ENCODE assay signal across 1 cellular context in the genomic region with DNA sequence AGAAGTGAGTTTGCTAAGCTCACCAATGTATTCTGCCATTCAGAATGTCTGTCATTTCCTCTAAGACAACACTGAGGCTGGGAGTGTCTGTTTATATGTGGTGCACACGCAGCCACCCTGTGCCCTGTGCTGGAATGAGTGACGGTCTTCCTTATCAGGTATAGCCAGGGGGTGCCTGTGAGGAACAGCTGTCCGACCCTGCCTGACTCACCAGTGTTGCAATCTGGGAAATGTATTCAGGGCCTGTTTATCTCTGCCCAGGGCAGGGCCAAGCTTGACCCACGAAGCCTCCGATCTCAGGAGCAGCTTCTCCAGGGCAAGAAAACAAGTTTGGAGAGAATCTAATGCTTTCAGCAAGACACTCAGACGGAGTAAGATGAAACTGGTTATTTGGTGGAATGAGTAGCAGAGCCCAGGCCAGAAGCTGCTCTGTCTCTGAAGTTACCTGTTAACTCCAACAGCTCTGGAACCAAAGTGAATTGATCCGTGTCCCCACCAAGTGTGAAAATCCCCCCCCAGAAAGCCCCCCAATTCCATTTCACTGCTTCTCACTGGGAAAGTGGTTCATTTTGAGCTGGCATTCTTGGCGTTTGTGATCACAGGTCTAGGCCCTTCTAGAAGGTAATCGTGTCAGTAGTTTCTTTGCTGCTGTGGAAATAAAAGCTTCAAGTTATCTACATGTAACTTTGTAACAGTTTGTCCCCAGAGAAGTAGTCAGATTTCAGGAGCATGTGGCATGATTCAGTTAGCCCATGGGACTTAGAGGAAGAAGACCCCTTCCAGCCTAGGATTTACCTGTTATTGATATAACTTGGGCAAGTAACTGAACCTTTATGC.
A peak's percentile ranks its signal among the peaks of the same experiment; 100 is the strongest.
TF ChIP-seq lines count a peak whose summit lies in the region.

No MANE protein-coding gene starts in this region.

TF ChIP-seq in K562, 482 proteins besides CTCF, POLR2A, EP300 and RAD21 (continued from another document and continues in another):
- no peak for TF ChIP-seq ZNF551 (CRISPR knock-in tag; IDR thresholded peaks at IDR 0.05)
- TF ChIP-seq PHF20 (IDR thresholded peaks at IDR 0.05; ENCODE audit: partially characterized antibody), result peak; percentile 55
- TF ChIP-seq MEIS2 (IDR thresholded peaks at IDR 0.05; ENCODE audit: partially characterized antibody), result peak; percentile 98
- TF ChIP-seq, protein P1, sequence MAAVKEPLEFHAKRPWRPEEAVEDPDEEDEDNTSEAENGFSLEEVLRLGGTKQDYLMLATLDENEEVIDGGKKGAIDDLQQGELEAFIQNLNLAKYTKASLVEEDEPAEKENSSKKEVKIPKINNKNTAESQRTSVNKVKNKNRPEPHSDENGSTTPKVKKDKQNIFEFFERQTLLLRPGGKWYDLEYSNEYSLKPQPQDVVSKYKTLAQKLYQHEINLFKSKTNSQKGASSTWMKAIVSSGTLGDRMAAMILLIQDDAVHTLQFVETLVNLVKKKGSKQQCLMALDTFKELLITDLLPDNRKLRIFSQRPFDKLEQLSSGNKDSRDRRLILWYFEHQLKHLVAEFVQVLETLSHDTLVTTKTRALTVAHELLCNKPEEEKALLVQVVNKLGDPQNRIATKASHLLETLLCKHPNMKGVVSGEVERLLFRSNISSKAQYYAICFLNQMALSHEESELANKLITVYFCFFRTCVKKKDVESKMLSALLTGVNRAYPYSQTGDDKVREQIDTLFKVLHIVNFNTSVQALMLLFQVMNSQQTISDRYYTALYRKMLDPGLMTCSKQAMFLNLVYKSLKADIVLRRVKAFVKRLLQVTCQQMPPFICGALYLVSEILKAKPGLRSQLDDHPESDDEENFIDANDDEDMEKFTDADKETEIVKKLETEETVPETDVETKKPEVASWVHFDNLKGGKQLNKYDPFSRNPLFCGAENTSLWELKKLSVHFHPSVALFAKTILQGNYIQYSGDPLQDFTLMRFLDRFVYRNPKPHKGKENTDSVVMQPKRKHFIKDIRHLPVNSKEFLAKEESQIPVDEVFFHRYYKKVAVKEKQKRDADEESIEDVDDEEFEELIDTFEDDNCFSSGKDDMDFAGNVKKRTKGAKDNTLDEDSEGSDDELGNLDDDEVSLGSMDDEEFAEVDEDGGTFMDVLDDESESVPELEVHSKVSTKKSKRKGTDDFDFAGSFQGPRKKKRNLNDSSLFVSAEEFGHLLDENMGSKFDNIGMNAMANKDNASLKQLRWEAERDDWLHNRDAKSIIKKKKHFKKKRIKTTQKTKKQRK (IDR thresholded peaks at IDR 0.05; ENCODE audit: borderline replicate concordance, low read depth, low read length), result peak; percentile 54; the same call in 1 of the 2 replicates
- peak; percentile 5; the same call in 1 of the 2 replicates for TF ChIP-seq ZNF263 (CRISPR knock-in tag; IDR thresholded peaks at IDR 0.05; ENCODE audit: borderline replicate concordance)
- peak; percentile 82; the same call in 1 of the 2 replicates for TF ChIP-seq E2F1 (CRISPR knock-in tag; IDR thresholded peaks at IDR 0.05)
- TF ChIP-seq COPS2 (conservative IDR thresholded peaks at IDR 0.05), result no peak
- no peak for TF ChIP-seq TCF7L2 (IDR thresholded peaks at IDR 0.05; ENCODE audit: low read depth, low read length)
- TF ChIP-seq, protein P2, sequence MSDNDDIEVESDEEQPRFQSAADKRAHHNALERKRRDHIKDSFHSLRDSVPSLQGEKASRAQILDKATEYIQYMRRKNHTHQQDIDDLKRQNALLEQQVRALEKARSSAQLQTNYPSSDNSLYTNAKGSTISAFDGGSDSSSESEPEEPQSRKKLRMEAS (CRISPR knock-in tag; IDR thresholded peaks at IDR 0.05), result peak; percentile 94
- peak; percentile 62; the same call in 1 of the 2 replicates for TF ChIP-seq ZNF444 (CRISPR knock-in tag; IDR thresholded peaks at IDR 0.05)
- TF ChIP-seq NR4A1 (CRISPR knock-in tag; IDR thresholded peaks at IDR 0.05), result peak; percentile 84; the same call in 1 of the 2 replicates
- TF ChIP-seq NR4A1 (tag; IDR thresholded peaks at IDR 0.05), result peak; percentile 96
- TF ChIP-seq ZNF23 (CRISPR knock-in tag; IDR thresholded peaks at IDR 0.05), result 0 out of 2 replicates have a peak, but pooled peaks have one; percentile 35
- peak; percentile 85 for TF ChIP-seq BRD9 (IDR thresholded peaks at IDR 0.05; ENCODE audit: low read depth, partially characterized antibody)
- TF ChIP-seq ZNF408 (CRISPR knock-in tag; IDR thresholded peaks at IDR 0.05; ENCODE audit: low read depth), result no peak
- peak; percentile 99 for TF ChIP-seq FOXM1 (IDR thresholded peaks at IDR 0.05; ENCODE audit: low read depth)
- TF ChIP-seq FOXM1 (CRISPR knock-in tag; IDR thresholded peaks at IDR 0.05; ENCODE audit: low read depth), result peak; percentile 91
- no peak for TF ChIP-seq ELK1 (CRISPR knock-in tag; IDR thresholded peaks at IDR 0.05)
- no peak for TF ChIP-seq ZNF695 (CRISPR knock-in tag; IDR thresholded peaks at IDR 0.05)
- TF ChIP-seq MYNN (IDR thresholded peaks at IDR 0.05), result peak; percentile 99
- TF ChIP-seq MYNN (CRISPR knock-in tag; IDR thresholded peaks at IDR 0.05), result no peak
- TF ChIP-seq, protein P3, sequence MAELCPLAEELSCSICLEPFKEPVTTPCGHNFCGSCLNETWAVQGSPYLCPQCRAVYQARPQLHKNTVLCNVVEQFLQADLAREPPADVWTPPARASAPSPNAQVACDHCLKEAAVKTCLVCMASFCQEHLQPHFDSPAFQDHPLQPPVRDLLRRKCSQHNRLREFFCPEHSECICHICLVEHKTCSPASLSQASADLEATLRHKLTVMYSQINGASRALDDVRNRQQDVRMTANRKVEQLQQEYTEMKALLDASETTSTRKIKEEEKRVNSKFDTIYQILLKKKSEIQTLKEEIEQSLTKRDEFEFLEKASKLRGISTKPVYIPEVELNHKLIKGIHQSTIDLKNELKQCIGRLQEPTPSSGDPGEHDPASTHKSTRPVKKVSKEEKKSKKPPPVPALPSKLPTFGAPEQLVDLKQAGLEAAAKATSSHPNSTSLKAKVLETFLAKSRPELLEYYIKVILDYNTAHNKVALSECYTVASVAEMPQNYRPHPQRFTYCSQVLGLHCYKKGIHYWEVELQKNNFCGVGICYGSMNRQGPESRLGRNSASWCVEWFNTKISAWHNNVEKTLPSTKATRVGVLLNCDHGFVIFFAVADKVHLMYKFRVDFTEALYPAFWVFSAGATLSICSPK (IDR thresholded peaks at IDR 0.05; ENCODE audit: borderline replicate concordance), result no peak
- TF ChIP-seq SREBF2 (CRISPR knock-in tag; IDR thresholded peaks at IDR 0.05), result no peak
- TF ChIP-seq ILF3 (IDR thresholded peaks at IDR 0.05; ENCODE audit: borderline replicate concordance), result peak; percentile 97; the same call in 1 of the 2 replicates
- TF ChIP-seq ILK (tag; IDR thresholded peaks at IDR 0.05; ENCODE audit: borderline replicate concordance, low read depth), result no peak
- no peak for TF ChIP-seq XRCC3 (IDR thresholded peaks at IDR 0.05)
- no peak for TF ChIP-seq HMG20B (CRISPR knock-in tag; IDR thresholded peaks at IDR 0.05)
- TF ChIP-seq HES1 (IDR thresholded peaks at IDR 0.05; ENCODE audit: low read depth), result peak; percentile 97
- TF ChIP-seq, protein P4, sequence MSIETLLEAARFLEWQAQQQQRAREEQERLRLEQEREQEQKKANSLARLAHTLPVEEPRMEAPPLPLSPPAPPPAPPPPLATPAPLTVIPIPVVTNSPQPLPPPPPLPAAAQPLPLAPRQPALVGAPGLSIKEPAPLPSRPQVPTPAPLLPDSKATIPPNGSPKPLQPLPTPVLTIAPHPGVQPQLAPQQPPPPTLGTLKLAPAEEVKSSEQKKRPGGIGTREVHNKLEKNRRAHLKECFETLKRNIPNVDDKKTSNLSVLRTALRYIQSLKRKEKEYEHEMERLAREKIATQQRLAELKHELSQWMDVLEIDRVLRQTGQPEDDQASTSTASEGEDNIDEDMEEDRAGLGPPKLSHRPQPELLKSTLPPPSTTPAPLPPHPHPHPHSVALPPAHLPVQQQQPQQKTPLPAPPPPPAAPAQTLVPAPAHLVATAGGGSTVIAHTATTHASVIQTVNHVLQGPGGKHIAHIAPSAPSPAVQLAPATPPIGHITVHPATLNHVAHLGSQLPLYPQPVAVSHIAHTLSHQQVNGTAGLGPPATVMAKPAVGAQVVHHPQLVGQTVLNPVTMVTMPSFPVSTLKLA (conservative IDR thresholded peaks at IDR 0.05), result peak; percentile 90 to 96
- TF ChIP-seq THRAP3 (IDR thresholded peaks at IDR 0.05; ENCODE audit: borderline replicate concordance), result no peak
- TF ChIP-seq ZSCAN29 (IDR thresholded peaks at IDR 0.05), result peak; percentile 61; the same call in 1 of the 2 replicates
- no peak for TF ChIP-seq IRF1 (CRISPR knock-in tag; IDR thresholded peaks at IDR 0.05; ENCODE audit: borderline replicate concordance)
- peak; percentile 75 for TF ChIP-seq PBX2 (CRISPR knock-in tag; IDR thresholded peaks at IDR 0.05; ENCODE audit: low read depth)
- peak; percentile 98 for TF ChIP-seq PBX2 (tag; conservative IDR thresholded peaks at IDR 0.05; ENCODE audit: low read depth)
- TF ChIP-seq ZNF174 (CRISPR knock-in tag; IDR thresholded peaks at IDR 0.05), result no peak
- TF ChIP-seq NR2C2 (CRISPR knock-in tag; IDR thresholded peaks at IDR 0.05), result peak; percentile 84
- peak; percentile 92 for TF ChIP-seq NR2C2 (tag; IDR thresholded peaks at IDR 0.05)
- no peak for TF ChIP-seq ZNF764 (CRISPR knock-in tag; IDR thresholded peaks at IDR 0.05; ENCODE audit: low read depth)
- no peak for TF ChIP-seq E2F4 (CRISPR knock-in tag; IDR thresholded peaks at IDR 0.05; ENCODE audit: low read depth)
- no peak for TF ChIP-seq ZC3H8 (IDR thresholded peaks at IDR 0.05)
- TF ChIP-seq NFYB (IDR thresholded peaks at IDR 0.05; ENCODE audit: extremely low read depth, insufficient read length), result no peak
- 0 out of 4 replicates have a peak, but pooled peaks of 1 of the 2 experiments have one; percentile 15 for TF ChIP-seq MLX (CRISPR knock-in tag; conservative IDR thresholded peaks at IDR 0.05)
